ENCODE assay signal across 20 cellular contexts in genomic region chr5:116865651-116866050, GRCh38.
"Had no signal": no experiment of that assay in that cellular context is flagged by ENCODE, and none has a peak within 500 bp of the region (broad histone marks: within the 10 kb centered on the region; RNA-seq: fewer than 3 reads in every experiment).

No MANE protein-coding gene starts in this region.

- H3K4me1 ChIP-seq: adrenal gland, body of pancreas, psoas muscle, testis, transverse colon had no signal

- H3K9me3 ChIP-seq: adrenal gland, body of pancreas, psoas muscle, testis, transverse colon had no signal

- H3K36me3 ChIP-seq: adrenal gland, transverse colon had no signal

- H3K79me2 ChIP-seq: parathyroid adenoma had no signal

- H3K4me3 ChIP-seq: adrenal gland, body of pancreas, psoas muscle, testis, transverse colon had no signal

- DNase-seq: activated CD4-positive, alpha-beta T cell treated with anti-CD3 and anti-CD28 coated beads for 36 hours; activated CD4-positive, CD25-positive, alpha-beta regulatory T cell; activated naive CD4-positive, alpha-beta T cell; activated naive CD8-positive, alpha-beta T cell treated with anti-CD3 and anti-CD28 coated beads for 36 hours; activated T-cell treated with anti-CD3 and anti-CD28 coated beads for 4 hours; activated T-cell treated with anti-CD3 and anti-CD28 coated beads, Interleukin-2, amount 50 U/mL, for 72 hours; adrenal gland; aorta; body of pancreas; dermis blood vessel endothelial cell; effector CD4-positive, alpha-beta T cell; midbrain; naive thymus-derived CD4-positive, alpha-beta T cell; occipital lobe; psoas muscle; stimulated activated naive CD4-positive, alpha-beta T cell; T-helper 1 cell; testis; transverse colon had no signal

- H3K9ac ChIP-seq: parathyroid adenoma had no signal

- H3K27me3 ChIP-seq: adrenal gland, body of pancreas, testis, transverse colon had no signal

- ATAC-seq: activated CD4-positive, alpha-beta T cell treated with anti-CD3 and anti-CD28 coated beads for 36 hours; activated T-cell treated with anti-CD3 and anti-CD28 coated beads, Interleukin-2, amount 50 U/mL, for 72 hours; body of pancreas; naive thymus-derived CD4-positive, alpha-beta T cell; psoas muscle had no signal

- H3K27ac ChIP-seq: adrenal gland, body of pancreas, parathyroid adenoma, psoas muscle, testis, transverse colon had no signal
